Comparison of ENCODE assay signal across 8 cellular contexts in the genomic region with DNA sequence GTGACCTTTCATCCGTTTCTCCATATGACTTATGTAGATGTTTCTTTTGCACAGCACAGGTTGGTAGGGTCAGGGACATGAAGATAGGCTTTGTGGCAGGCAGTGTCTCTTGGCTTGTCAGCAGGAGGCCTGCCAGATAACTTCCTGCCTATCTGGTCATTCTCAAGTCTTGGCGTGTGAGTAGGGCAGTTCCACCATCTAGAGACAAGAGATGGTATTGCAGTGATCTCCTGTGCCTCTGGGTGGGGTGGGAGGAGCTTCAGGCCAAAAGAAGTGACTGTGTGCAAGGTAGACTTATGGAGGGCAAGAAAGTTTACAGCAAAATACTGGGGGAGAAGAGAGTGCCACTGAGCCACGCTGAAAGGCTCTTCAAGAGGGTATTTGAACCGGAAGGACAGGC. TPM values are rescaled to one million over a fixed set of nuclear protein-coding genes. Genes with fewer than 3 reads are reported as not detected.
DNase-seq lines count a peak whose midpoint lies in the region; ATAC-seq and TF ChIP-seq lines count a peak whose summit lies in the region.

No MANE protein-coding gene starts in this region.

- no peak overlapping the region for H3K27ac ChIP-seq in SJSA1
- H3K27ac ChIP-seq in vagina: no peak overlapping the region

- H3K36me3 ChIP-seq in SJSA1: peaks cover 10% of the 10 kb centered on the region
- H3K36me3 ChIP-seq in vagina: peaks cover 0 to 31% of the 10 kb centered on the region in 2 donors

- intact Hi-C loops in vagina (cut with DNase I): no loop called here

- TF ChIP-seq CTCF in vagina (IDR thresholded peaks at IDR 0.05): peak; percentile 38 to 81 (median 72)

- H3K9me3 ChIP-seq in SJSA1 (replicated peaks) (no peaks in the 10 kb centered on the region), vagina (no peaks in the 10 kb centered on the region)

- DNase-seq in GDM1 (lab: John Stamatoyannopoulos, UW) (peak; percentile 79), KG1 (lab: John Stamatoyannopoulos, UW) (peak; percentile 51), SJSA1 (ENCODE audit: low read depth in 1 of 2, low spot score in 2 of 2) (peak; percentile 59 to 66), globus pallidus (ENCODE audit: low spot score) (peak; percentile 71), pons (ENCODE audit: low spot score) (peak; percentile 88), vagina (ENCODE audit: extremely low spot score in 2 of 2) (no peak)
- DNase-seq in activated naive CD4-positive, alpha-beta T cell treated with Interleukin-2 at 50 U/mL for 16 hours: peak; percentile 75

- H3K27me3 ChIP-seq in SJSA1 (replicated peaks) (no peaks in the 10 kb centered on the region), vagina (no peaks in the 10 kb centered on the region)

- no peak for TF ChIP-seq POLR2A in vagina (IDR thresholded peaks at IDR 0.05)

- ATAC-seq in GM21737 (IDR thresholded peaks at IDR 0.05; ENCODE audit: unreplicated experiment): peak; percentile 73

- H3K4me1 ChIP-seq in SJSA1 (replicated peaks): no peaks in the 10 kb centered on the region; the same call in 1 of the 2 replicates
- peaks cover 59% of the 10 kb centered on the region for H3K4me1 ChIP-seq in vagina

- H3K4me3 ChIP-seq in SJSA1: no peak overlapping the region
- H3K4me3 ChIP-seq in vagina: no peak overlapping the region

RNA-seq across cellular contexts. Expression of gene TEX264, which starts 11.0 kb away (rescaled TPM):
- total RNA-seq in SJSA1 (2014; rRNA removed; shearing (Covaris generic)): 36.4 and 36.9 TPM in 2 replicates
- total RNA-seq in vagina: 66.8 TPM

RNA-seq across cellular contexts. Expression of gene GRM2, which starts 24.8 kb away (rescaled TPM):
- 0.03 TPM in 1 of 2 replicates, not detected in the other for total RNA-seq in SJSA1 (2014; rRNA removed; shearing (Covaris generic))
- not detected for total RNA-seq in vagina

Comparison
In these comparisons a context has a peak if more than half of its experiments do, and no peak if none do; other contexts are left out.
1. DNase-seq: peak in GDM1 (single experiment), KG1 (single experiment), SJSA1 (2 of 2), activated naive CD4-positive, alpha-beta T cell treated with Interleukin-2 at 50 U/mL for 16 hours (single experiment), globus pallidus (single experiment) and pons (single experiment); none in vagina (0 of 2).